In the genomic region with DNA sequence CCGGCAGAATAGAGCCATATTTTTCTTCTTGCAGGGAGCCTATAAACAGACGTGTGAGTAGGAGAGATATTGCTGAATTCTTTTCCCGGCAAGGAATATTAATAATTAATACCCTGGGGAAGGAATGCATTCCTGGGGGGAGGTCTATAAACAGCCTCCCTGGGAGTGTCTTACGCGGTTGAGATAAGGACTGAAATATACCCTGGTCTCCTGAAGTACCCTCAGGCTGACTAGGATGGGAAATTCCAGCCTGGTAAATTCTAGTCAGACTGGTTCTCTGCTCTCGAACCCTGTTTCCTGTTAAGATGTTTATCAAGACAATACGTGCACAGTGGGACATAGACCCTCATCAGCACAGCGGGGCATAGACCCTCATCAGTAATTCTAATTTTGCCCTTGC, we compare ENCODE assay signal across 9 cellular contexts. TPM values are rescaled to one million over a fixed set of nuclear protein-coding genes. Genes with fewer than 3 reads are reported as not detected.
"Had no signal": no experiment of that assay in that cellular context is flagged by ENCODE, and none has a peak within 500 bp of the region (broad histone marks: within the 10 kb centered on the region; RNA-seq: fewer than 3 reads in every experiment).

No MANE protein-coding gene starts in this region.

RNA-seq across cellular contexts. Expression of gene ZNF705A, which starts 15.2 kb away (rescaled TPM):
- total RNA-seq: M059J, NCI-H460, OCI-LY7, PC-9, Right ventricle myocardium inferior, RPMI7951, SJCRH30, SK-MEL-5 had no signal
- polyA plus RNA-seq: SK-N-SH had no signal

RNA-seq across cellular contexts. Expression of gene CLEC4A, which starts 18.2 kb away (rescaled TPM):
- total RNA-seq: NCI-H460, PC-9 had no signal
